Comparison of ENCODE assay signal across 3 cellular contexts in the genomic region with DNA sequence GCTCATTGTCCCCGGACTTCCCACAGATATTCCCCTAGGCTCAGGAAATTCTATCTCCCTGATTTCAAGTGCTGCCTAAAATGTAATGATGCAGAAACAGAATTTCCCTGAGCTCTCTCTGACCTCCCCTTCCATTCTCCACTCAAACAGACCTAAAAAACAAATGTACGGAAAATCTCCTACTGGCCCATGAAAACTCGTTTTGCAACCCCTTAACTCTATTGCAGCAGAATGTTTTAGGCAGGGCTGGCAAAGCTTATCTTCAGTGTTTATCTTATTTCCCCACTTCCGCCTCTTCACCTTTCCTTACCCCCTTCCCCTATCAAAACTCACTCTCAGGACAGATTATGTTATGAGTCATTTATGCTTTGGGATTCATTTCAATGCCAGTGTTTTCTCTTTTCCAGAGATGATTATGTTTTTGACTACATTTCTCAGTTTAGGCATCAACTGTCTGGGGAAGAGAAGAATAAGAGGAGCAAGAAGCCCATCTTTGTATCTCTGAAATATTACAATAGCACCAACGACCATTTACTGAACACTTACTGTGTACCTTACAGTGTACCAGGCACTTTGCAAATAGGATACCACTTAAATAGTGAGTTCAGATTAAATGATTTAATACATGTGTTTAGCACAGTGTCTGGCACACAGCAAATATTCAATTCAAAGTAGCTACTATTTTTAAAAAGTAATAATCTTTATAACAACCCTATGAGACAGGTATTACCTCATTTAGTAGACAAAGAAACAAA.
TF ChIP-seq lines count a peak whose summit lies in the region.

No MANE protein-coding gene starts in this region.

TF ChIP-seq in HEK293, 187 proteins besides CTCF, POLR2A, EP300 and RAD21 (continues in another document):
- TF ChIP-seq ZNF214 (tag by site-specific recombination; IDR thresholded peaks at IDR 0.05; ENCODE audit: borderline replicate concordance) (no peak), PRDM6 (tag by site-specific recombination; IDR thresholded peaks at IDR 0.05) (peak; percentile 90), ZNF585B (tag by site-specific recombination; IDR thresholded peaks at IDR 0.05) (no peak), KLF16 (tag by site-specific recombination; IDR thresholded peaks at IDR 0.05) (peak; percentile 60), SCRT2 (tag by site-specific recombination; IDR thresholded peaks at IDR 0.05) (no peak), ZFP37 (tag by site-specific recombination; IDR thresholded peaks at IDR 0.05) (no peak), MZF1 (tag by site-specific recombination; IDR thresholded peaks at IDR 0.05; ENCODE audit: borderline replicate concordance) (no peak), ZNF843 (tag by site-specific recombination; IDR thresholded peaks at IDR 0.05) (no peak), ZNF350 (tag by site-specific recombination; IDR thresholded peaks at IDR 0.05) (no peak)
- TF ChIP-seq, protein P1, sequence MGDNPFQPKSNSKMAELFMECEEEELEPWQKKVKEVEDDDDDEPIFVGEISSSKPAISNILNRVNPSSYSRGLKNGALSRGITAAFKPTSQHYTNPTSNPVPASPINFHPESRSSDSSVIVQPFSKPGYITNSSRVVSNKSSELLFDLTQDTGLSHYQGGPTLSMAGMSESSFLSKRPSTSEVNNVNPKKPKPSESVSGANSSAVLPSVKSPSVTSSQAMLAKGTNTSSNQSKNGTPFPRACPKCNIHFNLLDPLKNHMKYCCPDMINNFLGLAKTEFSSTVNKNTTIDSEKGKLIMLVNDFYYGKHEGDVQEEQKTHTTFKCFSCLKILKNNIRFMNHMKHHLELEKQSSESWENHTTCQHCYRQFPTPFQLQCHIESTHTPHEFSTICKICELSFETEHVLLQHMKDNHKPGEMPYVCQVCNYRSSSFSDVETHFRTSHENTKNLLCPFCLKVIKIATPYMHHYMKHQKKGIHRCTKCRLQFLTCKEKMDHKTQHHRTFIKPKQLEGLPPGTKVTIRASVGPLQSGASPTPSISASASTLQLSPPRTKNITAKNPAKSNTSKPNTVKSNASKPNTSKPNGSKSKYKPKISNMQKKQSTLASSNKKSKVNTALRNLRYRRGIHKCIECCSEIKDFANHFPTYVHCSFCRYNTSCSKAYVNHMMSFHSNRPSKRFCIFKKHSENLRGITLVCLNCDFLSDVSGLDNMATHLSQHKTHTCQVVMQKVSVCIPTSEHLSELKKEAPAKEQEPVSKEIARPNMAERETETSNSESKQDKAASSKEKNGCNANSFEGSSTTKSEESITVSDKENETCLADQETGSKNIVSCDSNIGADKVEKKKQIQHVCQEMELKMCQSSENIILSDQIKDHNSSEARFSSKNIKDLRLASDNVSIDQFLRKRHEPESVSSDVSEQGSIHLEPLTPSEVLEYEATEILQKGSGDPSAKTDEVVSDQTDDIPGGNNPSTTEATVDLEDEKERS (tag by site-specific recombination; IDR thresholded peaks at IDR 0.05), result no peak
- TF ChIP-seq, protein P2, sequence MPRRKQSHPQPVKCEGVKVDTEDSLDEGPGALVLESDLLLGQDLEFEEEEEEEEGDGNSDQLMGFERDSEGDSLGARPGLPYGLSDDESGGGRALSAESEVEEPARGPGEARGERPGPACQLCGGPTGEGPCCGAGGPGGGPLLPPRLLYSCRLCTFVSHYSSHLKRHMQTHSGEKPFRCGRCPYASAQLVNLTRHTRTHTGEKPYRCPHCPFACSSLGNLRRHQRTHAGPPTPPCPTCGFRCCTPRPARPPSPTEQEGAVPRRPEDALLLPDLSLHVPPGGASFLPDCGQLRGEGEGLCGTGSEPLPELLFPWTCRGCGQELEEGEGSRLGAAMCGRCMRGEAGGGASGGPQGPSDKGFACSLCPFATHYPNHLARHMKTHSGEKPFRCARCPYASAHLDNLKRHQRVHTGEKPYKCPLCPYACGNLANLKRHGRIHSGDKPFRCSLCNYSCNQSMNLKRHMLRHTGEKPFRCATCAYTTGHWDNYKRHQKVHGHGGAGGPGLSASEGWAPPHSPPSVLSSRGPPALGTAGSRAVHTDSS (tag by site-specific recombination; IDR thresholded peaks at IDR 0.05), result no peak

TF ChIP-seq in WTC11, 78 proteins besides CTCF, POLR2A, EP300 and RAD21:
- TF ChIP-seq GABPB1 (CRISPR knock-in tag; IDR thresholded peaks at IDR 0.05) (peak; percentile 99), ZBTB21 (CRISPR knock-in tag; IDR thresholded peaks at IDR 0.05; ENCODE audit: borderline replicate concordance) (no peak), IRF1 (CRISPR knock-in tag; IDR thresholded peaks at IDR 0.05) (no peak)

TF ChIP-seq in liver, 16 proteins besides CTCF, POLR2A, EP300 and RAD21:
- TF ChIP-seq SP1 (IDR thresholded peaks at IDR 0.05) (peak; percentile 23), REST (IDR thresholded peaks at IDR 0.05) (no peak), JUND (IDR thresholded peaks at IDR 0.05) (no peak), YY1 (IDR thresholded peaks at IDR 0.05) (no peak), RXRA (IDR thresholded peaks at IDR 0.05) (peak; percentile 7 to 28), FOXA1 (IDR thresholded peaks at IDR 0.05) (no peak), HNF4A (conservative IDR thresholded peaks at IDR 0.05) (peak in 1 of 2 donors; percentile 9), EGR1 (IDR thresholded peaks at IDR 0.05; ENCODE audit: low read depth in 2 of 2) (no peak)
- TF ChIP-seq, protein P3, sequence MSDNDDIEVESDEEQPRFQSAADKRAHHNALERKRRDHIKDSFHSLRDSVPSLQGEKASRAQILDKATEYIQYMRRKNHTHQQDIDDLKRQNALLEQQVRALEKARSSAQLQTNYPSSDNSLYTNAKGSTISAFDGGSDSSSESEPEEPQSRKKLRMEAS (IDR thresholded peaks at IDR 0.05), result no peak
